ENCODE assay signal across 27 cellular contexts in the genomic region with DNA sequence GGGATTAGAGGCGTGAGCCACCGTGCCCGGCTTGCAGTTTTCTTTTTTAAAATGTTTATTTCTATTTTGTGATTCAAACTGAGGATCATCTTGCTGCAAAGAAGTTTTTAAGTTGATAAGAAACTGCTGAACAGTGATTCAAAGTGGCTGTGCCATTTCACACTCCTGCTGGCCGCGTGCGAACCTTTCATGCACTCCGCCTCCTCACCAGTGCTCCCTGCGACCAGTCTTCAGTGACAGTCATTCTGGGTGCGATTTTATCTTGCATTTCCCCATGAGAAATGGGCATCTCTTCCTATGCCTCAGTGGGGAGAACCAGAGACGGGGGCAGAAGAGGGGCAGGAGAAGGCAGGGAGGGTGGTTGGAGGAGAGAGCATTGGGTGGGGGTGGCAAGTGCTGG.
"Had no signal": no experiment of that assay in that cellular context is flagged by ENCODE, and none has a peak within 500 bp of the region (broad histone marks: within the 10 kb centered on the region; RNA-seq: fewer than 3 reads in every experiment).

No MANE protein-coding gene starts in this region.

- H3K27ac ChIP-seq: colonic mucosa, epithelial cell of prostate, esophagus squamous epithelium, gastrocnemius medialis, heart right ventricle, left lung, lower lobe of right lung had no signal

- H3K4me1 Mint-ChIP-seq: endodermal cell, mesothelial cell of epicardium had no signal

- H3K4me3 Mint-ChIP-seq: dendritic cell treated with granulocyte-macrophage colony-stimulating factor and Interleukin-4, amounts not matched to agents 40 ng/mL and 50 ng/mL, for 4 days; effector memory CD8-positive, alpha-beta T cell; endodermal cell; mesothelial cell of epicardium had no signal

- H3K36me3 ChIP-seq: colonic mucosa, esophagus squamous epithelium, gastrocnemius medialis, heart right ventricle, left lung, lower lobe of right lung had no signal

- H3K27me3 Mint-ChIP-seq: effector memory CD8-positive, alpha-beta T cell; naive thymus-derived CD4-positive, alpha-beta T cell had no signal

- H3K4me3 ChIP-seq: colonic mucosa, esophagus squamous epithelium, gastrocnemius medialis, heart right ventricle, left lung, lower lobe of right lung had no signal

- H3K9me3 ChIP-seq: colonic mucosa, esophagus squamous epithelium, gastrocnemius medialis, left lung, lower lobe of right lung had no signal

- FAIRE-seq: endometrium, islet of Langerhans, keratinocyte had no signal

- H3K4me1 ChIP-seq: colonic mucosa, gastrocnemius medialis, heart right ventricle, lower lobe of right lung had no signal

- H3K36me3 Mint-ChIP-seq: mesothelial cell of epicardium; naive thymus-derived CD4-positive, alpha-beta T cell had no signal

- H3K27ac Mint-ChIP-seq: dendritic cell treated with granulocyte-macrophage colony-stimulating factor and Interleukin-4, amounts not matched to agents 40 ng/mL and 50 ng/mL, for 4 days; effector memory CD8-positive, alpha-beta T cell; endodermal cell; mesothelial cell of epicardium; naive thymus-derived CD4-positive, alpha-beta T cell had no signal

- ATAC-seq: effector memory CD8-positive, alpha-beta T cell; esophagus mucosa; gastrocnemius medialis; heart right ventricle; left cardiac atrium; left lung; left ventricle myocardium superior; lower lobe of right lung; naive thymus-derived CD4-positive, alpha-beta T cell had no signal

- DNase-seq: colonic mucosa; cortex of kidney; effector CD8-positive, alpha-beta T cell; effector memory CD8-positive, alpha-beta T cell; endodermal cell; erythroblast; esophagus squamous epithelium; foreskin fibroblast; foreskin melanocyte; gastrocnemius medialis; glutamatergic neuron; head of caudate nucleus; heart right ventricle; hippocampal formation; left cardiac atrium; left lung; left ventricle myocardium superior; lower lobe of right lung; mesenchymal stem cell; naive thymus-derived CD4-positive, alpha-beta T cell had no signal

- H3K27me3 ChIP-seq: gastrocnemius medialis had no signal

- H3K9me3 Mint-ChIP-seq: dendritic cell treated with granulocyte-macrophage colony-stimulating factor and Interleukin-4, amounts not matched to agents 40 ng/mL and 50 ng/mL, for 4 days; effector memory CD8-positive, alpha-beta T cell had no signal
